ENCODE assay signal across 8 cellular contexts in genomic region chr1:247374651-247375334, GRCh38. TPM values are rescaled to one million over a fixed set of nuclear protein-coding genes. Genes with fewer than 3 reads are reported as not detected.
DNase-seq lines count a peak whose midpoint lies in the region; ATAC-seq and TF ChIP-seq lines count a peak whose summit lies in the region.
"Not testable (repeated sequence)": the region's sequence is repeated elsewhere in the genome, so short reads cannot be mapped to it uniquely, and the experiment has no call there.
"Had no signal": no experiment of that assay in that cellular context is flagged by ENCODE, and none has a peak within 500 bp of the region (broad histone marks: within the 10 kb centered on the region; RNA-seq: fewer than 3 reads in every experiment).

No MANE protein-coding gene starts in this region.

- DNase-seq in GM23338 (ENCODE audit: low spot score); T-helper 17 cell; endodermal cell; neural progenitor cell (ENCODE audit: low spot score): not testable (repeated sequence)
- peak; percentile 56 for DNase-seq in amniotic epithelial cell (ENCODE audit: low read depth)

- H3K4me3 ChIP-seq in GM23338 = peak overlapping the region; percentile 32; the same call in 1 of the 2 replicates
- H3K4me3 ChIP-seq in HUES64 (ENCODE audit: low read length); endodermal cell (ENCODE audit: low read length); neural progenitor cell: not testable (repeated sequence)
- peak overlapping the region; percentile 65 for H3K4me3 ChIP-seq in iPS-18a (ENCODE audit: low read length)

- WGBS in HUES64 = 84% methylated on average over 8 of the region's 8 CpGs
- WGBS in endodermal cell (ENCODE audit: insufficient coverage in 1 of 2, insufficient read length in 1 of 2), 2 experiments = 87 to 91% methylated on average over 6 to 8 of the region's 8 CpGs

- H3K9me3 Mint-ChIP-seq in GM23338 (peaks cover 15% of the 10 kb centered on the region), endodermal cell (peaks cover 13% of the 10 kb centered on the region), neural progenitor cell (peaks cover 28% of the 10 kb centered on the region)

- TF ChIP-seq CTCF in GM23338 (conservative IDR thresholded peaks at IDR 0.05; ENCODE audit: low read depth in 2 of 2); endodermal cell (conservative IDR thresholded peaks at IDR 0.05); neural progenitor cell (IDR thresholded peaks at IDR 0.05): not testable (repeated sequence)

- H3K27me3 ChIP-seq in GM23338 (ENCODE audit: insufficient read depth); HUES64 (ENCODE audit: insufficient read depth, low read length); endodermal cell (ENCODE audit: control insufficient read depth, insufficient read depth, low read length, poor library complexity, severe bottlenecking); iPS-18a (ENCODE audit: control insufficient read depth, insufficient read depth, low read length): not testable (repeated sequence)
- H3K27me3 ChIP-seq in neural progenitor cell = peaks cover 18% of the 10 kb centered on the region

- H3K36me3 ChIP-seq in GM23338 (ENCODE audit: insufficient read depth); HUES64 (ENCODE audit: insufficient read depth, low read length); endodermal cell (ENCODE audit: control insufficient read depth, insufficient read depth, low read length); iPS-18a (ENCODE audit: control insufficient read depth, low read depth, low read length); neural progenitor cell: not testable (repeated sequence)

- H3K27me3 Mint-ChIP-seq in GM23338 (ENCODE audit: insufficient read depth, low read depth, poor library complexity) = peaks cover 23% of the 10 kb centered on the region
- H3K27me3 Mint-ChIP-seq in T-helper 17 cell = peaks cover 23% of the 10 kb centered on the region
- H3K27me3 Mint-ChIP-seq in endodermal cell (ENCODE audit: insufficient read depth) = not testable (repeated sequence)
- H3K27me3 Mint-ChIP-seq in neural progenitor cell (ENCODE audit: insufficient read depth, low read depth) = peaks cover 14% of the 10 kb centered on the region

- not testable (repeated sequence) for H4K20me1 ChIP-seq in GM23338 (replicated peaks; ENCODE audit: insufficient read depth); neural progenitor cell (ENCODE audit: low read depth)

- not testable (repeated sequence) for ATAC-seq in GM23338, T-helper 17 cell

- H3K4me3 Mint-ChIP-seq in GM23338 (peak overlapping the region; percentile 58), neural progenitor cell (peak overlapping the region; percentile 24)
- H3K4me3 Mint-ChIP-seq in T-helper 17 cell, endodermal cell: not testable (repeated sequence)

- H3K27ac Mint-ChIP-seq in GM23338 = peak overlapping the region; percentile 90
- peak overlapping the region; percentile 34 for H3K27ac Mint-ChIP-seq in T-helper 17 cell
- H3K27ac Mint-ChIP-seq in endodermal cell = peak overlapping the region; percentile 4
- peak overlapping the region; percentile 93 for H3K27ac Mint-ChIP-seq in neural progenitor cell

- H3K36me3 Mint-ChIP-seq in GM23338 (ENCODE audit: low read depth) (peaks cover 17% of the 10 kb centered on the region), neural progenitor cell (peaks cover 12% of the 10 kb centered on the region)
- not testable (repeated sequence) for H3K36me3 Mint-ChIP-seq in T-helper 17 cell (ENCODE audit: low read depth); endodermal cell (ENCODE audit: low read depth)

- H3K9me3 ChIP-seq in HUES64 (ENCODE audit: insufficient read depth, low read depth, low read length); T-helper 17 cell (ENCODE audit: control insufficient read depth, low read length, poor library complexity, severe bottlenecking); endodermal cell (ENCODE audit: control insufficient read depth, low read length); iPS-18a (ENCODE audit: control insufficient read depth, low read depth, low read length); neural progenitor cell (ENCODE audit: low read depth): not testable (repeated sequence)

- not testable (repeated sequence) for H2AFZ ChIP-seq in GM23338
- peak overlapping the region; percentile 26 for H2AFZ ChIP-seq in neural progenitor cell (replicated peaks)

- H3K27ac ChIP-seq in GM23338 (ENCODE audit: low read depth) = peak overlapping the region; percentile 40
- H3K27ac ChIP-seq in HUES64 (ENCODE audit: low read depth, low read length) = peak overlapping the region; percentile 86; the same call in 1 of the 2 replicates
- H3K27ac ChIP-seq in endodermal cell (ENCODE audit: low read depth, low read length); neural progenitor cell: not testable (repeated sequence)
- peak overlapping the region; percentile 97 for H3K27ac ChIP-seq in iPS-18a (ENCODE audit: low read length)

- H3K4me2 ChIP-seq in GM23338 (peak overlapping the region; percentile 61), neural progenitor cell (peak overlapping the region; percentile 73)

- H3F3A ChIP-seq in GM23338 (replicated peaks; ENCODE audit: low read depth) = peaks cover 23% of the 10 kb centered on the region
- H3F3A ChIP-seq in neural progenitor cell (ENCODE audit: low read depth) = peaks cover 34% of the 10 kb centered on the region

- H3K4me1 Mint-ChIP-seq in GM23338 (peaks cover 64% of the 10 kb centered on the region), endodermal cell (peaks cover 34% of the 10 kb centered on the region), neural progenitor cell (peaks cover 49% of the 10 kb centered on the region)
- not testable (repeated sequence) for H3K4me1 Mint-ChIP-seq in T-helper 17 cell

- H3K9ac ChIP-seq in HUES64 (ENCODE audit: low read depth, low read length) (0 out of 2 replicates have a peak overlapping the region, but pooled peaks have one; percentile 41), iPS-18a (ENCODE audit: low read length) (peak overlapping the region; percentile 75)
- not testable (repeated sequence) for H3K9ac ChIP-seq in endodermal cell (ENCODE audit: extremely low read depth, low read length, poor library complexity, severe bottlenecking); neural progenitor cell

- not testable (repeated sequence) for H3K9me2 ChIP-seq in GM23338 (ENCODE audit: insufficient read depth)

- H3K4me1 ChIP-seq in GM23338 (ENCODE audit: insufficient read depth) (peaks cover 54% of the 10 kb centered on the region), HUES64 (ENCODE audit: insufficient read depth, low read length) (peaks cover 57% of the 10 kb centered on the region), iPS-18a (ENCODE audit: control insufficient read depth, low read depth, low read length) (peaks cover 52% of the 10 kb centered on the region), neural progenitor cell (peaks cover 23% of the 10 kb centered on the region)
- H3K4me1 ChIP-seq in endodermal cell (ENCODE audit: control insufficient read depth, insufficient read depth, low read length) = not testable (repeated sequence)

- not testable (repeated sequence) for H3K79me2 ChIP-seq in GM23338 (replicated peaks; ENCODE audit: insufficient read depth); neural progenitor cell (ENCODE audit: low read depth)

TF ChIP-seq in GM23338, 12 proteins besides CTCF, POLR2A, EP300 and RAD21:
- 0 out of 2 replicates have a peak, but pooled peaks have one; percentile 30 for TF ChIP-seq ZNF114 (CRISPR knock-in tag; IDR thresholded peaks at IDR 0.05)

RNA-seq across cellular contexts. Expression of gene NLRP3, which starts 41.2 kb away (rescaled TPM):
- total RNA-seq in GM23338 (2014; rRNA removed; shearing (Covaris generic)) = 0.42 TPM in 1 of 2 replicates, not detected in the other
- polyA plus RNA-seq in GM23338 (2016; fragmentation: Nextera tagmentation; extraction: Ambion mirVana) = 0.14 TPM in 1 of 2 replicates, not detected in the other
- not detected for polyA plus RNA-seq in HUES64 (2013, experiment 1 of 2)
- polyA plus RNA-seq in HUES64 (2013, experiment 2 of 2) = not detected
- total RNA-seq in T-helper 17 cell (1 to 10 TPM; 9.2 TPM), endodermal cell (under 1 TPM in 1 of 2 donors, not detected in 1; 0.09 TPM), neural progenitor cell (ENCODE audit: low replicate concordance) (0.09 and 2.6 TPM in 2 replicates)
- polyA plus RNA-seq in endodermal cell (2013, experiment 1 of 2) = 0.14 TPM
- 0.21 TPM for polyA plus RNA-seq in endodermal cell (2013, experiment 2 of 2)
- total RNA-seq: Caco-2 had no signal

RNA-seq across cellular contexts. Expression of gene ZNF496, which starts 43.1 kb away (rescaled TPM):
- 102 and 127 TPM in 2 replicates for total RNA-seq in GM23338 (2014; rRNA removed; shearing (Covaris generic))
- 20.4 and 22.0 TPM in 2 replicates for polyA plus RNA-seq in GM23338 (2016; fragmentation: Nextera tagmentation; extraction: Ambion mirVana)
- 28.7 TPM for polyA plus RNA-seq in HUES64 (2013, experiment 1 of 2)
- polyA plus RNA-seq in HUES64 (2013, experiment 2 of 2) = 32.9 TPM
- total RNA-seq in T-helper 17 cell (1 to 10 TPM; 5.4 to 8.1 TPM), endodermal cell (10 to 100 TPM; 63.5 to 65.6 TPM), neural progenitor cell (ENCODE audit: low replicate concordance) (30.1 and 97.7 TPM in 2 replicates)
- 45.9 TPM for polyA plus RNA-seq in endodermal cell (2013, experiment 1 of 2)
- 37.8 TPM for polyA plus RNA-seq in endodermal cell (2013, experiment 2 of 2)

Comparison
In these comparisons a context has a peak if more than half of its experiments do, and no peak if none do; other contexts are left out.
1. H3K27ac Mint-ChIP-seq: peak in every context shown above with its lines; median percentile 93 in neural progenitor cell; 90 in GM23338; 34 in T-helper 17 cell; 4 in endodermal cell.